25 cellular contexts compared by ENCODE assay signal in genomic region chr21:33813832-33814231, GRCh38.
"Had no signal": no experiment of that assay in that cellular context is flagged by ENCODE, and none has a peak within 500 bp of the region (broad histone marks: within the 10 kb centered on the region; RNA-seq: fewer than 3 reads in every experiment).

No MANE protein-coding gene starts in this region.

- H3K36me3 Mint-ChIP-seq: activated naive CD8-positive, alpha-beta T cell had no signal

- H3K9me3 Mint-ChIP-seq: activated CD4-positive, alpha-beta memory T cell treated with anti-CD3 and anti-CD28 coated beads, Interleukin-2, amount 10 ng/mL, durations not matched to agents 7 days and 5 days; activated CD4-positive, alpha-beta T cell treated with anti-CD3 and anti-CD28 coated beads, Interleukin-2, amount 10 ng/mL, durations not matched to agents 7 days and 5 days; activated T-cell treated with anti-CD3 and anti-CD28 coated beads, Interleukin-2, amount 50 U/mL, for 4 hours; activated T-helper 17 cell treated with anti-CD3 and anti-CD28 coated beads, Interleukin-2, amount 50 U/mL, for 72 hours; endodermal cell had no signal

- ATAC-seq: activated T-cell treated with anti-CD3 and anti-CD28 coated beads, Interleukin-2, amount 50 U/mL, for 4 hours; activated T-helper 17 cell treated with anti-CD3 and anti-CD28 coated beads, Interleukin-2, amount 50 U/mL, for 72 hours; esophagus mucosa had no signal

- H3K4me3 ChIP-seq: dorsolateral prefrontal cortex had no signal

- H3K27me3 Mint-ChIP-seq: activated CD4-positive, alpha-beta memory T cell treated with anti-CD3 and anti-CD28 coated beads, Interleukin-2, amount 10 ng/mL, durations not matched to agents 7 days and 5 days; activated CD4-positive, alpha-beta T cell treated with anti-CD3 and anti-CD28 coated beads, Interleukin-2, amount 10 ng/mL, durations not matched to agents 7 days and 5 days; activated naive CD8-positive, alpha-beta T cell; activated T-helper 17 cell treated with anti-CD3 and anti-CD28 coated beads, Interleukin-2, amount 50 U/mL, for 72 hours had no signal

- DNase-seq: activated CD4-positive, alpha-beta memory T cell treated with anti-CD3 and anti-CD28 coated beads, Interleukin-2, amount 10 ng/mL, durations not matched to agents 7 days and 5 days; activated CD4-positive, alpha-beta T cell treated with anti-CD3 and anti-CD28 coated beads for 1 hour; activated CD4-positive, alpha-beta T cell treated with anti-CD3 and anti-CD28 coated beads for 4 hours; activated CD4-positive, alpha-beta T cell treated with anti-CD3 and anti-CD28 coated beads, Interleukin-2, amount 10 ng/mL, durations not matched to agents 7 days and 5 days; activated CD4-positive, alpha-beta T cell treated with anti-CD3 and anti-CD28 coated beads, Interleukin-2, amount 50 U/mL, for 4 hours; activated CD8-positive, alpha-beta memory T cell treated with anti-CD3 and anti-CD28 coated beads for 24 hours; activated effector memory CD4-positive, alpha-beta T cell treated with Interleukin-2 at 50 U/mL for 16 hours; activated gamma-delta T cell treated with Interleukin-2 at 50 U/mL for 16 hours; activated naive CD4-positive, alpha-beta T cell treated with anti-CD3 and anti-CD28 coated beads, Interleukin-2, amount 50 U/mL, for 16 hours; activated naive CD4-positive, alpha-beta T cell treated with Interleukin-2 at 50 U/mL for 16 hours; activated T-cell treated with anti-CD3 and anti-CD28 coated beads, Interleukin-2, amount 50 U/mL, for 4 hours; amniotic stem cell; anterior cingulate cortex; brain microvascular endothelial cell; caudate nucleus; cortex of kidney; dorsolateral prefrontal cortex; effector memory CD4-positive, alpha-beta T cell; endodermal cell; foreskin fibroblast; head of caudate nucleus; T-helper 2 cell had no signal

- H3K27ac Mint-ChIP-seq: activated CD4-positive, alpha-beta memory T cell treated with anti-CD3 and anti-CD28 coated beads, Interleukin-2, amount 10 ng/mL, durations not matched to agents 7 days and 5 days; activated CD4-positive, alpha-beta T cell treated with anti-CD3 and anti-CD28 coated beads, Interleukin-2, amount 10 ng/mL, durations not matched to agents 7 days and 5 days; activated naive CD8-positive, alpha-beta T cell; activated T-helper 17 cell treated with anti-CD3 and anti-CD28 coated beads, Interleukin-2, amount 50 U/mL, for 72 hours; endodermal cell had no signal

- H3K27me3 ChIP-seq: brain microvascular endothelial cell, dorsolateral prefrontal cortex had no signal

- H3K27ac ChIP-seq: brain microvascular endothelial cell had no signal

- H3K4me3 Mint-ChIP-seq: activated CD4-positive, alpha-beta memory T cell treated with anti-CD3 and anti-CD28 coated beads, Interleukin-2, amount 10 ng/mL, durations not matched to agents 7 days and 5 days; activated CD4-positive, alpha-beta T cell treated with anti-CD3 and anti-CD28 coated beads, Interleukin-2, amount 10 ng/mL, durations not matched to agents 7 days and 5 days; activated naive CD8-positive, alpha-beta T cell; activated T-cell treated with anti-CD3 and anti-CD28 coated beads, Interleukin-2, amount 50 U/mL, for 4 hours; activated T-helper 17 cell treated with anti-CD3 and anti-CD28 coated beads, Interleukin-2, amount 50 U/mL, for 72 hours; endodermal cell had no signal

- H3K4me1 Mint-ChIP-seq: activated CD4-positive, alpha-beta memory T cell treated with anti-CD3 and anti-CD28 coated beads, Interleukin-2, amount 10 ng/mL, durations not matched to agents 7 days and 5 days; activated CD4-positive, alpha-beta T cell treated with anti-CD3 and anti-CD28 coated beads, Interleukin-2, amount 10 ng/mL, durations not matched to agents 7 days and 5 days; activated T-helper 17 cell treated with anti-CD3 and anti-CD28 coated beads, Interleukin-2, amount 50 U/mL, for 72 hours had no signal
